15 cellular contexts compared by ENCODE assay signal in genomic region chr7:69438584-69438983, GRCh38.
"Had no signal": no experiment of that assay in that cellular context is flagged by ENCODE, and none has a peak within 500 bp of the region (broad histone marks: within the 10 kb centered on the region; RNA-seq: fewer than 3 reads in every experiment).

No MANE protein-coding gene starts in this region.

- H3K27ac ChIP-seq: body of pancreas, heart right ventricle, prostate gland, thoracic aorta had no signal

- H3K4me3 ChIP-seq: body of pancreas, heart right ventricle, prostate gland, thoracic aorta, uterus had no signal

- H3K36me3 ChIP-seq: heart right ventricle, prostate gland, thoracic aorta, uterus had no signal

- DNase-seq: activated B cell treated with CpG ODN at 0.5 μM for 24 hours; activated CD4-positive, alpha-beta T cell treated with anti-CD3 and anti-CD28 coated beads, Interleukin-2, amount 50 U/mL, for 1 hour; activated T-cell treated with anti-CD3 and anti-CD28 coated beads, Interleukin-2, amount 50 U/mL, for 1 hour; amniotic stem cell; body of pancreas; cerebellar nuclear complex; heart right ventricle; nucleus accumbens; stimulated activated CD4-positive, alpha-beta T cell treated with anti-CD3 and anti-CD28 coated beads, Interleukin-12 subunit alpha, Interleukin-12 subunit beta, amount 100 ng/mL, for 4 hours; stimulated activated CD4-positive, alpha-beta T cell treated with anti-CD3 and anti-CD28 coated beads, Interleukin-2, amount 100 ng/mL, for 48 hours; stimulated activated CD8-positive, alpha-beta memory T cell treated with anti-CD3 and anti-CD28 coated beads, Interleukin-4, amount 100 ng/mL, for 48 hours; stimulated activated naive CD8-positive, alpha-beta T cell treated with anti-CD3 and anti-CD28 coated beads, Interleukin-15, Interleukin-2, amounts not matched to agents 100 U/mL and 50 U/mL, for 24 hours had no signal

- H3K27me3 ChIP-seq: body of pancreas, heart right ventricle, uterus had no signal

- H3K4me1 ChIP-seq: body of pancreas, prostate gland, uterus had no signal

- H3K9me3 ChIP-seq: body of pancreas, prostate gland, thoracic aorta, uterus had no signal

- ATAC-seq: body of pancreas; stimulated activated naive CD8-positive, alpha-beta T cell treated with anti-CD3 and anti-CD28 coated beads, Interleukin-15, Interleukin-2, amounts not matched to agents 100 U/mL and 50 U/mL, for 24 hours had no signal
